In the genomic region with DNA sequence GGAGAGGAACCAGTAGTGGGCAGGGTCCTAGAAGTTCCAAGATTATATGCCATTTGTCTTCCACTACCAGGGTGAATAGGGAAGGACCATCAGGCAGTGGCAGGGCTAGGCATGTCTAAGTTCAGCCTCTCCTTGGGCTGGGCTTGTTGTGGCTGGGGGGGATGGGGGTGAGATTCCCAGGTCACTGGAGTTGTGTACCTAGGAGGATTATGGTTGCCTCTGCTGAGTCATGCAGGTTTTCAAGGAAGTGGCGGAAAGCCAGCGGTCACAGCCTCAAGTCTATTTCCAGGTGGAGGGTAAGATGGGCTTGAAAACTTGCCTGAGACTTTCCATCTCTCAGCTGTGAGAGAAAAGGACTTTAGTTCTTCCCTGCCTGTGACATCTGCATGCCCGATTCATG, we compare ENCODE assay signal across 17 cellular contexts.
"Had no signal": no experiment of that assay in that cellular context is flagged by ENCODE, and none has a peak within 500 bp of the region (broad histone marks: within the 10 kb centered on the region; RNA-seq: fewer than 3 reads in every experiment).

No MANE protein-coding gene starts in this region.

- H3K27ac ChIP-seq: ascending aorta, left ventricle myocardium inferior, neural progenitor cell, prostate gland, right atrium auricular region, suprapubic skin, transverse colon, vagina, VCaP had no signal

- H3K36me3 ChIP-seq: ascending aorta, left ventricle myocardium inferior, neural progenitor cell, prostate gland, right atrium auricular region, suprapubic skin, transverse colon, vagina had no signal

- H3K4me3 ChIP-seq: ascending aorta, left ventricle myocardium inferior, neural progenitor cell, prostate gland, right atrium auricular region, suprapubic skin, transverse colon, vagina had no signal

- ATAC-seq: naive thymus-derived CD4-positive, alpha-beta T cell; stimulated activated naive CD8-positive, alpha-beta T cell treated with anti-CD3 and anti-CD28 coated beads, Interleukin-15, Interleukin-2, amounts not matched to agents 100 U/mL and 50 U/mL, for 24 hours had no signal

- H3K9ac ChIP-seq: neural progenitor cell had no signal

- DNase-seq: activated CD4-positive, alpha-beta T cell treated with anti-CD3 and anti-CD28 coated beads for 1 hour; activated gamma-delta T cell; effector CD4-positive, alpha-beta T cell; immature natural killer cell; kidney glomerular epithelial cell; left ventricle myocardium inferior; naive thymus-derived CD4-positive, alpha-beta T cell; stimulated activated naive CD8-positive, alpha-beta T cell treated with anti-CD3 and anti-CD28 coated beads, Interleukin-15, Interleukin-2, amounts not matched to agents 100 U/mL and 50 U/mL, for 24 hours; transverse colon had no signal

- H3K9me3 ChIP-seq: ascending aorta, prostate gland, right atrium auricular region, transverse colon, vagina had no signal

- H3K27me3 ChIP-seq: ascending aorta, neural progenitor cell, right atrium auricular region, suprapubic skin, transverse colon, vagina had no signal

- H3K4me1 ChIP-seq: ascending aorta, left ventricle myocardium inferior, neural progenitor cell, prostate gland, right atrium auricular region, suprapubic skin, transverse colon, vagina had no signal

- H3K4me2 ChIP-seq: neural progenitor cell had no signal

- FAIRE-seq: endothelial cell of umbilical vein had no signal
